1 cellular context compared by ENCODE assay signal in the genomic region with DNA sequence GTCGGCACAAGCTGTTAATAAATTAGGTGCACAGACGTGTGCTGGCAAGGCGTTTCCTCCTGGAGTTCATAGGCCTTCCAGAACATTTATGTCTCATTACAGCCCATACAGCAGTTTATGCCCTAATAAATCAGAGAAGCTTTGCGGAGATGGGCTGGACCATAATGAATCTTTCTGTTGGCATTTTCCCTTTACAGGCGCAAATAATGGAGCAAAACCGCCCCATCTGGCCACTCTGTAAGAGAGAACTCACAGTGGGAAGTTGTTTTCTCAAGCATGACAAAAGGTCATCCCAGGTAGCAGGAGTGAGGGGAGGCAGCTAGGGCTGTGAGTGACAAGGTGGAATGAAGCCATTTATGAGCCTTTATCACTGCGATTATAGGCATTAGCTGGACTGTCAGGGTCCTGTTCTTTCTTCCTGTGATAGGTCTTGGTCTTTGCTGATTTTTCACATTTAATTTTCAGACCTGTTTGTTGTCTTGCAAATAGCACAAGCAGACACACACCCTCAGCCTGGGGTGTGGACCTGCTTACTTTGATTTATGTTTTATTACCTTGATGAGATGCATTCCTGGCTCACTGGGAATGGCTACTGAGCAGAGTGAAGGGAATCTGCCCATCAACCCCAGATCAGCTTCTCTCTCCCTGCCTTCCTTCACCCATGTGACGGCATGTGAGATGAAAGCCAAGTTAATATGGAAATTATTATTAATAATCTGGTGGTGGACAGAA.
TF ChIP-seq lines count a peak whose summit lies in the region.

No MANE protein-coding gene starts in this region.

TF ChIP-seq in HEK293, 187 proteins besides CTCF, POLR2A, EP300 and RAD21:
- TF ChIP-seq ZNF645 (tag by site-specific recombination; IDR thresholded peaks at IDR 0.05): no peak
- TF ChIP-seq, protein P1, sequence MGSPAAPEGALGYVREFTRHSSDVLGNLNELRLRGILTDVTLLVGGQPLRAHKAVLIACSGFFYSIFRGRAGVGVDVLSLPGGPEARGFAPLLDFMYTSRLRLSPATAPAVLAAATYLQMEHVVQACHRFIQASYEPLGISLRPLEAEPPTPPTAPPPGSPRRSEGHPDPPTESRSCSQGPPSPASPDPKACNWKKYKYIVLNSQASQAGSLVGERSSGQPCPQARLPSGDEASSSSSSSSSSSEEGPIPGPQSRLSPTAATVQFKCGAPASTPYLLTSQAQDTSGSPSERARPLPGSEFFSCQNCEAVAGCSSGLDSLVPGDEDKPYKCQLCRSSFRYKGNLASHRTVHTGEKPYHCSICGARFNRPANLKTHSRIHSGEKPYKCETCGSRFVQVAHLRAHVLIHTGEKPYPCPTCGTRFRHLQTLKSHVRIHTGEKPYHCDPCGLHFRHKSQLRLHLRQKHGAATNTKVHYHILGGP (tag by site-specific recombination; IDR thresholded peaks at IDR 0.05): no peak
- TF ChIP-seq OSR2 (tag by site-specific recombination; IDR thresholded peaks at IDR 0.05): 0 out of 2 replicates have a peak, but pooled peaks have one; percentile 29
- TF ChIP-seq WT1 (tag by site-specific recombination; IDR thresholded peaks at IDR 0.05): peak; percentile 28; the same call in 1 of the 2 replicates
- TF ChIP-seq ZNF513 (tag by site-specific recombination; IDR thresholded peaks at IDR 0.05): no peak
- no peak for TF ChIP-seq ZNF155 (tag by site-specific recombination; IDR thresholded peaks at IDR 0.05)
- TF ChIP-seq FEZF1 (tag by site-specific recombination; IDR thresholded peaks at IDR 0.05): peak; percentile 55
- no peak for TF ChIP-seq ZNF660 (tag by site-specific recombination; IDR thresholded peaks at IDR 0.05)
- TF ChIP-seq, protein P2, sequence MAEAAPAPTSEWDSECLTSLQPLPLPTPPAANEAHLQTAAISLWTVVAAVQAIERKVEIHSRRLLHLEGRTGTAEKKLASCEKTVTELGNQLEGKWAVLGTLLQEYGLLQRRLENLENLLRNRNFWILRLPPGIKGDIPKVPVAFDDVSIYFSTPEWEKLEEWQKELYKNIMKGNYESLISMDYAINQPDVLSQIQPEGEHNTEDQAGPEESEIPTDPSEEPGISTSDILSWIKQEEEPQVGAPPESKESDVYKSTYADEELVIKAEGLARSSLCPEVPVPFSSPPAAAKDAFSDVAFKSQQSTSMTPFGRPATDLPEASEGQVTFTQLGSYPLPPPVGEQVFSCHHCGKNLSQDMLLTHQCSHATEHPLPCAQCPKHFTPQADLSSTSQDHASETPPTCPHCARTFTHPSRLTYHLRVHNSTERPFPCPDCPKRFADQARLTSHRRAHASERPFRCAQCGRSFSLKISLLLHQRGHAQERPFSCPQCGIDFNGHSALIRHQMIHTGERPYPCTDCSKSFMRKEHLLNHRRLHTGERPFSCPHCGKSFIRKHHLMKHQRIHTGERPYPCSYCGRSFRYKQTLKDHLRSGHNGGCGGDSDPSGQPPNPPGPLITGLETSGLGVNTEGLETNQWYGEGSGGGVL (tag by site-specific recombination; IDR thresholded peaks at IDR 0.05): no peak
- peak; percentile 20; the same call in 1 of the 2 replicates for TF ChIP-seq ZIC2 (tag by site-specific recombination; IDR thresholded peaks at IDR 0.05)
- TF ChIP-seq YY2 (tag by site-specific recombination; IDR thresholded peaks at IDR 0.05): no peak
- TF ChIP-seq ZFP3 (tag by site-specific recombination; IDR thresholded peaks at IDR 0.05; ENCODE audit: low read depth): no peak
- no peak for TF ChIP-seq PRDM6 (tag by site-specific recombination; IDR thresholded peaks at IDR 0.05)
